ENCODE assay signal across 8 cellular contexts in the genomic region with DNA sequence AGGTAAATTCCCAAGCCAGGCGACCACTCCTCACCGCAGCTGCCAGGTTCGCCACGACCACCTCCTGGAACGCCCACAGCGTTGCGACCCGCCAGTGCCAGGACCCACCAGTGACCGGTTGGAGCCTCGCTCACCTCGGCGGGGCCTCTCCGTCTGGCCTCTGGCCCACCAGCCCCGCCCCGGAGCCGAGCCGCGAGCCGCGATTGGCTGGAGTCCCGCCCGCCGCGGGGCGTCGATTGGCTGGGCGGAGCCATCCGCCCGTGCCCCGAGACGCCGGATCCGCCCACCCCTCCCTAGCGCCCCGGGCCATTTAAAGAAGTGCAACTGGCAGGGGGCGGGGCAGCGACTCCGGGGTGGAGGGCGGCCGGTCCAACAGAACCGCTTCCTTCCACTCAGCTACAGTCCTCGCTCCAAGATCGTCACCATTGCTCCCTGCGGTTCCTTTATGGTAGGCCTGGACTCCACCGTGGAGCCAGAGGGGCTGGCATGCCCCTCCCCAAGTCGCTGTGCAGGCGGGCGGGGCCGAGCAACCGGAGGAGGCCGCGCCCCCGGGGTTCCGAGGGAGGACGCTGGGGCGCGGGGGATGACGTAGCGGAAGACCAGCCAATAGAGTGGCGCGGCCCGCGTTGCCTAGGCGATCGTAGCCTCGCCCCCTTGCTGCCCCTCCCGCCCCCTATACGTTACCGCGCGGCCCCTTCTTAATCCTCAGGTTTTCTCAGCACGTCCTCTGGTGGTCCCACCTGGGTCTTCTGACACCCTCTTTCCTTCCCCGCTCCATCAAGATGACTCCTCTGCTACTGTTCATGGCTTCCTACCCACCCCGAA. TPM values are rescaled to one million over a fixed set of nuclear protein-coding genes. Genes with fewer than 3 reads are reported as not detected.
DNase-seq lines count a peak whose midpoint lies in the region; ATAC-seq and TF ChIP-seq lines count a peak whose summit lies in the region.

TSS of gene SERTAD3 (minus strand) at position 155 of the 825 bp plus-strand sequence. CDS start 2,255 bp downstream, outside the sequence.

- no peak for TF ChIP-seq EP300 in Ishikawa (IDR thresholded peaks at IDR 0.05; ENCODE audit: borderline replicate concordance)

- peaks cover 6% of the 10 kb centered on the region for H3K36me3 ChIP-seq in mucosa of stomach (ENCODE audit: control insufficient read depth, insufficient read depth, low read length)

- DNase-seq in DMS53 (lab: John Stamatoyannopoulos, UW) (peak; percentile 99), OCI-M2 (lab: John Stamatoyannopoulos, UW; ENCODE audit: unreplicated experiment) (peak; percentile 96), activated T-cell treated with anti-CD3 and anti-CD28 coated beads for 48 hours (ENCODE audit: low read depth) (peak; percentile 98), epithelial cell of proximal tubule (ENCODE audit: low read depth) (no peak)
- peak; percentile 91 to 92 for DNase-seq in stimulated activated CD8-positive, alpha-beta memory T cell treated with anti-CD3 and anti-CD28 coated beads, Interleukin-7, amount 100 ng/mL, for 1 hour (ENCODE audit: low read depth in 2 of 2)

- TF ChIP-seq CTCF in epithelial cell of proximal tubule (conservative IDR thresholded peaks at IDR 0.05; ENCODE audit: low read depth, low read length): no peak

- peak within 1 kb of the TSS; percentile 83 for H3K4me3 ChIP-seq in epithelial cell of proximal tubule (ENCODE audit: low read depth, low read length)
- H3K4me3 ChIP-seq in mucosa of stomach (ENCODE audit: low read length): peak within 1 kb of the TSS; percentile 95

- H3K9me3 ChIP-seq in mucosa of stomach (ENCODE audit: control insufficient read depth, low read length): no peaks in the 10 kb centered on the region

- peak within 1 kb of the TSS; percentile 100 for H3K9ac ChIP-seq in mucosa of stomach (ENCODE audit: low read length)

- H3K27me3 ChIP-seq in mucosa of stomach (ENCODE audit: control insufficient read depth, insufficient read depth, low read length): no peaks in the 10 kb centered on the region

- ATAC-seq in GM21576 (IDR thresholded peaks at IDR 0.05; ENCODE audit: unreplicated experiment): peak; percentile 60

- 0 out of 2 replicates have a peak, but pooled peaks have one; percentile 23 for TF ChIP-seq RAD21 in Ishikawa (IDR thresholded peaks at IDR 0.05; ENCODE audit: low read depth)

- H3K4me1 ChIP-seq in mucosa of stomach (ENCODE audit: control insufficient read depth, insufficient read depth, low read length): peaks cover 19% of the 10 kb centered on the region

TF ChIP-seq in Ishikawa, 13 proteins besides CTCF, POLR2A, EP300 and RAD21:
- TF ChIP-seq NFIC (IDR thresholded peaks at IDR 0.05) (peak; percentile 55; the same call in 1 of the 2 replicates), ZBTB7A (IDR thresholded peaks at IDR 0.05; ENCODE audit: low read depth) (peak; percentile 72), REST (IDR thresholded peaks at IDR 0.05; ENCODE audit: low read depth) (no peak), TAF1 (IDR thresholded peaks at IDR 0.05; ENCODE audit: low read depth) (peak; percentile 81; the same call in 1 of the 2 replicates), YY1 (IDR thresholded peaks at IDR 0.05; ENCODE audit: low read depth) (no peak), CREB1 (IDR thresholded peaks at IDR 0.05; ENCODE audit: low read depth) (peak; percentile 79), TEAD4 (IDR thresholded peaks at IDR 0.05) (peak; percentile 26; the same call in 1 of the 2 replicates), TCF12 (IDR thresholded peaks at IDR 0.05; ENCODE audit: low read depth) (peak; percentile 43; the same call in 1 of the 2 replicates), EGR1 (IDR thresholded peaks at IDR 0.05) (no peak; the same call in 1 of the 2 replicates), FOXM1 (IDR thresholded peaks at IDR 0.05; ENCODE audit: borderline replicate concordance, low read depth) (no peak), CEBPB (IDR thresholded peaks at IDR 0.05) (no peak)
- TF ChIP-seq, protein P1, sequence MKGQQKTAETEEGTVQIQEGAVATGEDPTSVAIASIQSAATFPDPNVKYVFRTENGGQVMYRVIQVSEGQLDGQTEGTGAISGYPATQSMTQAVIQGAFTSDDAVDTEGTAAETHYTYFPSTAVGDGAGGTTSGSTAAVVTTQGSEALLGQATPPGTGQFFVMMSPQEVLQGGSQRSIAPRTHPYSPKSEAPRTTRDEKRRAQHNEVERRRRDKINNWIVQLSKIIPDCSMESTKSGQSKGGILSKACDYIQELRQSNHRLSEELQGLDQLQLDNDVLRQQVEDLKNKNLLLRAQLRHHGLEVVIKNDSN (IDR thresholded peaks at IDR 0.05): no peak
- TF ChIP-seq, protein P2, sequence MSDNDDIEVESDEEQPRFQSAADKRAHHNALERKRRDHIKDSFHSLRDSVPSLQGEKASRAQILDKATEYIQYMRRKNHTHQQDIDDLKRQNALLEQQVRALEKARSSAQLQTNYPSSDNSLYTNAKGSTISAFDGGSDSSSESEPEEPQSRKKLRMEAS (IDR thresholded peaks at IDR 0.05): peak; percentile 10; the same call in 1 of the 2 replicates

RNA-seq across cellular contexts. Expression of gene SERTAD3, which starts in this region (rescaled TPM):
- 11.3 and 18.1 TPM in 2 replicates for total RNA-seq in epithelial cell of proximal tubule
